ENCODE assay signal across 19 cellular contexts in genomic region chr9:79080536-79080935, GRCh38.
"Had no signal": no experiment of that assay in that cellular context is flagged by ENCODE, and none has a peak within 500 bp of the region (broad histone marks: within the 10 kb centered on the region; RNA-seq: fewer than 3 reads in every experiment).

No MANE protein-coding gene starts in this region.

- H3K4me1 Mint-ChIP-seq: activated CD8-positive, alpha-beta memory T cell treated with anti-CD3 and anti-CD28 coated beads, Interleukin-2, amount 10 ng/mL, durations not matched to agents 7 days and 5 days; activated naive CD4-positive, alpha-beta T cell treated with anti-CD3 and anti-CD28 coated beads, Interleukin-2, amount 50 U/mL, for 24 hours; immature natural killer cell; stimulated activated naive CD8-positive, alpha-beta T cell treated with anti-CD3 and anti-CD28 coated beads, Interleukin-15, amount 100 ng/mL, for 72 hours had no signal

- H3K4me1 ChIP-seq: testis had no signal

- H3K27me3 ChIP-seq: testis had no signal

- H3K4me3 ChIP-seq: lung, testis had no signal

- H3K4me3 Mint-ChIP-seq: activated CD8-positive, alpha-beta memory T cell treated with anti-CD3 and anti-CD28 coated beads, Interleukin-2, amount 10 ng/mL, durations not matched to agents 7 days and 5 days; activated naive CD4-positive, alpha-beta T cell treated with anti-CD3 and anti-CD28 coated beads, Interleukin-2, amount 50 U/mL, for 24 hours; activated T-cell treated with anti-CD3 and anti-CD28 coated beads, Interleukin-2, amount 50 U/mL, for 24 hours; dendritic cell treated with granulocyte-macrophage colony-stimulating factor and Interleukin-4, amounts not matched to agents 40 ng/mL and 50 ng/mL, for 4 days; effector memory CD8-positive, alpha-beta T cell; immature natural killer cell; natural killer cell treated with Interleukin-12 subunit alpha and Interleukin-12 subunit beta and Interleukin-15 and Interleukin-18, amount 100 ng/mL, for 72 hours; stimulated activated naive CD8-positive, alpha-beta T cell treated with anti-CD3 and anti-CD28 coated beads, Interleukin-15, amount 100 ng/mL, for 72 hours; T-helper 2 cell treated with Interferon-gamma antibody and Interleukin-4, amounts not matched to agents 5 μg/mL and 100 μg/mL, for 36 hours had no signal

- H3K36me3 Mint-ChIP-seq: activated CD8-positive, alpha-beta memory T cell treated with anti-CD3 and anti-CD28 coated beads, Interleukin-2, amount 10 ng/mL, durations not matched to agents 7 days and 5 days; activated naive CD4-positive, alpha-beta T cell treated with anti-CD3 and anti-CD28 coated beads, Interleukin-2, amount 50 U/mL, for 24 hours; immature natural killer cell; natural killer cell treated with Interleukin-12 subunit alpha and Interleukin-12 subunit beta and Interleukin-15 and Interleukin-18, amount 100 ng/mL, for 72 hours had no signal

- DNase-seq: activated CD4-positive, alpha-beta T cell treated with anti-CD3 and anti-CD28 coated beads, Interleukin-2, amount 50 U/mL, for 48 hours; activated CD4-positive, CD25-positive, alpha-beta regulatory T cell treated with anti-CD3 and anti-CD28 coated beads, Interleukin-2, amount 50 U/mL, for 72 hours; activated CD8-positive, alpha-beta memory T cell treated with anti-CD3 and anti-CD28 coated beads, Interleukin-2, amount 10 ng/mL, durations not matched to agents 7 days and 5 days; activated effector memory CD4-positive, alpha-beta T cell treated with Interleukin-2 at 50 U/mL for 16 hours; activated T-cell treated with anti-CD3 and anti-CD28 coated beads, Interleukin-2, amount 50 U/mL, for 24 hours; cerebellar nuclear complex; effector memory CD8-positive, alpha-beta T cell; erythroblast; immature natural killer cell; left colon; occipital lobe; stimulated activated CD4-positive, alpha-beta T cell treated with anti-CD3 and anti-CD28 coated beads, Interleukin-4, amount 100 ng/mL, for 4 hours; stimulated activated naive CD8-positive, alpha-beta T cell treated with anti-CD3 and anti-CD28 coated beads, Interleukin-15, amount 100 ng/mL, for 72 hours; testis had no signal

- H3K27ac Mint-ChIP-seq: activated CD8-positive, alpha-beta memory T cell treated with anti-CD3 and anti-CD28 coated beads, Interleukin-2, amount 10 ng/mL, durations not matched to agents 7 days and 5 days; activated naive CD4-positive, alpha-beta T cell treated with anti-CD3 and anti-CD28 coated beads, Interleukin-2, amount 50 U/mL, for 24 hours; activated T-cell treated with anti-CD3 and anti-CD28 coated beads, Interleukin-2, amount 50 U/mL, for 24 hours; dendritic cell treated with granulocyte-macrophage colony-stimulating factor and Interleukin-4, amounts not matched to agents 40 ng/mL and 50 ng/mL, for 4 days; effector memory CD8-positive, alpha-beta T cell; immature natural killer cell; natural killer cell treated with Interleukin-12 subunit alpha and Interleukin-12 subunit beta and Interleukin-15 and Interleukin-18, amount 100 ng/mL, for 72 hours; stimulated activated naive CD8-positive, alpha-beta T cell treated with anti-CD3 and anti-CD28 coated beads, Interleukin-15, amount 100 ng/mL, for 72 hours; T-helper 2 cell treated with Interferon-gamma antibody and Interleukin-4, amounts not matched to agents 5 μg/mL and 100 μg/mL, for 36 hours had no signal

- H3K9me3 ChIP-seq: testis had no signal

- ATAC-seq: activated CD8-positive, alpha-beta memory T cell treated with anti-CD3 and anti-CD28 coated beads, Interleukin-2, amount 10 ng/mL, durations not matched to agents 7 days and 5 days; effector memory CD8-positive, alpha-beta T cell; left colon; natural killer cell treated with Interleukin-12 subunit alpha and Interleukin-12 subunit beta and Interleukin-15 and Interleukin-18, amount 100 ng/mL, for 72 hours; stimulated activated naive CD8-positive, alpha-beta T cell treated with anti-CD3 and anti-CD28 coated beads, Interleukin-15, amount 100 ng/mL, for 72 hours had no signal

- H3K27me3 Mint-ChIP-seq: activated CD8-positive, alpha-beta memory T cell treated with anti-CD3 and anti-CD28 coated beads, Interleukin-2, amount 10 ng/mL, durations not matched to agents 7 days and 5 days; activated naive CD4-positive, alpha-beta T cell treated with anti-CD3 and anti-CD28 coated beads, Interleukin-2, amount 50 U/mL, for 24 hours; activated T-cell treated with anti-CD3 and anti-CD28 coated beads, Interleukin-2, amount 50 U/mL, for 24 hours; dendritic cell treated with granulocyte-macrophage colony-stimulating factor and Interleukin-4, amounts not matched to agents 40 ng/mL and 50 ng/mL, for 4 days; effector memory CD8-positive, alpha-beta T cell; natural killer cell treated with Interleukin-12 subunit alpha and Interleukin-12 subunit beta and Interleukin-15 and Interleukin-18, amount 100 ng/mL, for 72 hours; stimulated activated naive CD8-positive, alpha-beta T cell treated with anti-CD3 and anti-CD28 coated beads, Interleukin-15, amount 100 ng/mL, for 72 hours had no signal

- H3K9me3 Mint-ChIP-seq: dendritic cell treated with granulocyte-macrophage colony-stimulating factor and Interleukin-4, amounts not matched to agents 40 ng/mL and 50 ng/mL, for 4 days had no signal

- H3K27ac ChIP-seq: testis had no signal
